ENCODE assay signal across 8 cellular contexts in genomic region chrX:153953342-153953830, GRCh38. TPM values are rescaled to one million over a fixed set of nuclear protein-coding genes. Genes with fewer than 3 reads are reported as not detected.
DNase-seq lines count a peak whose midpoint lies in the region; ATAC-seq, FAIRE-seq and TF ChIP-seq lines count a peak whose summit lies in the region.

No MANE protein-coding gene starts in this region.

- TF ChIP-seq EP300 in H1 (IDR thresholded peaks at IDR 0.05; ENCODE audit: borderline replicate concordance in 1 of 2, low read depth in 2 of 2, low read length in 2 of 2) = no peak

- CTCF ChIA-PET in H1 (lab: Charles Lee; ENCODE audit: partially characterized antibody) = interaction anchor here (0.6 to 11.1 kb wide), 5 partner anchors 8 to 112 kb away, joined by 3 to 272 read pairs (median 3); partner anchors contain the start of genes ARHGAP4 and NAA10

- H2BK12ac ChIP-seq in H1 (ENCODE audit: low read depth, low read length) = no peak overlapping the region

- H3K79me2 ChIP-seq in H1 (ENCODE audit: control insufficient read depth in 1 of 2, insufficient read depth in 2 of 2, low read length in 2 of 2) = no peaks in the 10 kb centered on the region

- no peaks in the 10 kb centered on the region for H3K79me1 ChIP-seq in H1 (ENCODE audit: low read depth, low read length)

- no peak overlapping the region for H4K8ac ChIP-seq in H1 (ENCODE audit: extremely low read depth, insufficient read depth, low read length)

- no peak overlapping the region for H3K56ac ChIP-seq in H1 (replicated peaks; ENCODE audit: insufficient read length, low read depth, low read length)

- intact Hi-C loops in mucosa of descending colon (cut with DNase I, micrococcal nuclease) = loop anchor here in 1 of 2 donors (10.0 kb wide), 1 partner anchor 189 kb away; the partner anchor contains the start of gene PLXNB3

- H2AK5ac ChIP-seq in H1 (ENCODE audit: low read depth, low read length) = no peak overlapping the region

- POLR2A ChIA-PET in H1 (lab: Charles Lee; ENCODE audit: partially characterized antibody) = interaction anchor here (1.0 to 1.4 kb wide), 3 partner anchors 14 to 19 kb away, joined by 3 to 4 read pairs (median 3); partner anchors contain the start of genes HCFC1 and TMEM187

- H4K5ac ChIP-seq in H1 (ENCODE audit: insufficient read length, low read depth, low read length) = no peak overlapping the region

- 56% methylated on average over 9 of the region's 33 CpGs; no CpG with 5 or more reads in 1 of the 2 experiments for WGBS in H1 (ENCODE audit: extremely low coverage in 1 of 2, insufficient coverage in 1 of 2, insufficient read length in 1 of 2, insufficient replicate concordance in 2 of 2, low coverage in 1 of 2, low lambda C conversion rate in 2 of 2, missing lambda C conversion rate in 1 of 2), 2 experiments

- H3K23me2 ChIP-seq in H1 (ENCODE audit: low read depth, low read length) = no peaks in the 10 kb centered on the region

- H3K27ac ChIP-seq in H1 (ENCODE audit: low read depth, low read length) = no peak overlapping the region; the same call in 1 of the 2 replicates

- no peaks in the 10 kb centered on the region for H3K9me3 ChIP-seq in H1 (ENCODE audit: insufficient read depth in 2 of 2, low read depth in 1 of 2, low read length in 1 of 2)
- no peaks in the 10 kb centered on the region for H3K9me3 ChIP-seq in mucosa of descending colon

- no peak overlapping the region for H3K9ac ChIP-seq in H1 (replicated peaks in 1 of 4; ENCODE audit: extremely low read depth in 1 of 4, low read depth in 3 of 4, low read length in 3 of 4)

- no peak for FAIRE-seq in H1 (lab: Jason Lieb, UNC)

- TF ChIP-seq RAD21 in H1 (IDR thresholded peaks at IDR 0.05 in 1 of 2, conservative IDR thresholded peaks at IDR 0.05 in 1 of 2; ENCODE audit: low read depth in 2 of 2, low read length in 2 of 2) = peak; percentile 83 to 88

- DNase-seq in C1 segment of cervical spinal cord (lab: John Stamatoyannopoulos, UW) = peak in 10 of 14 donors; percentile 24 to 61 (median 40)
- DNase-seq in NCI-H2196 treated with DMSO at 0.1 percent for 48 hours (lab: John Stamatoyannopoulos, UW; ENCODE audit: unreplicated experiment) = peak; percentile 1
- DNase-seq in activated CD8-positive, alpha-beta memory T cell treated with anti-CD3 and anti-CD28 coated beads for 24 hours = peak; percentile 96
- DNase-seq in H1 (ENCODE audit: low read depth in 1 of 2, low spot score in 2 of 2) = peak in 1 of 2 experiments; percentile 91
- DNase-seq in mucosa of descending colon = peak; percentile 75 to 81 (median 78)
- peak; percentile 59 to 64 for DNase-seq in stimulated activated CD8-positive, alpha-beta memory T cell treated with anti-CD3 and anti-CD28 coated beads, Interleukin-7, amount 100 ng/mL, for 1 hour (ENCODE audit: low read depth in 2 of 2)

- H3K14ac ChIP-seq in H1 (ENCODE audit: insufficient read length) = no peak overlapping the region

- H3K4ac ChIP-seq in H1 (replicated peaks; ENCODE audit: insufficient read length, low read depth, low read length) = no peak overlapping the region

- H2BK5ac ChIP-seq in H1 (ENCODE audit: low read depth, low read length) = no peak overlapping the region

- no peak overlapping the region for H3K4me2 ChIP-seq in H1 (ENCODE audit: insufficient read depth in 1 of 2, low read depth in 2 of 2, low read length in 2 of 2)

- H3K36me3 ChIP-seq in H1 (ENCODE audit: control insufficient read depth in 2 of 4, insufficient read depth in 4 of 4, low read length in 3 of 4) (peaks cover 29 to 84% (median 57%) of the 10 kb centered on the region in 4 experiments; a peak in 7 of 8 replicates), mucosa of descending colon (ENCODE audit: low read depth) (no peaks in the 10 kb centered on the region)

- no peak overlapping the region for H2BK20ac ChIP-seq in H1 (ENCODE audit: low read length)

- H3K4me1 ChIP-seq in H1 (replicated peaks in 1 of 4; ENCODE audit: control insufficient read depth in 3 of 4, insufficient read depth in 4 of 4, low read length in 3 of 4) = peaks cover 0 to 5% (median 0%) of the 10 kb centered on the region in 4 experiments; a peak in 3 of 7 replicates
- no peaks in the 10 kb centered on the region for H3K4me1 ChIP-seq in mucosa of descending colon (ENCODE audit: low read depth)

- H4K20me1 ChIP-seq in H1 (replicated peaks in 1 of 2; ENCODE audit: control insufficient read depth in 1 of 2, insufficient read depth in 2 of 2, low read length in 2 of 2) = peaks cover 2 to 6% of the 10 kb centered on the region in 2 experiments

- no peak overlapping the region for H3K23ac ChIP-seq in H1 (ENCODE audit: insufficient read length)

- no peak overlapping the region for H3K18ac ChIP-seq in H1 (ENCODE audit: extremely low read depth, low read length)

- H2BK120ac ChIP-seq in H1 (replicated peaks; ENCODE audit: low read depth, low read length) = no peak overlapping the region

- H3K4me3 ChIP-seq in H1 (ENCODE audit: extremely low read depth in 1 of 4, insufficient read depth in 2 of 4, low read depth in 3 of 4, low read length in 4 of 4) = no peak overlapping the region
- H3K4me3 ChIP-seq in mucosa of descending colon = no peak overlapping the region

- no peak overlapping the region for H2BK15ac ChIP-seq in H1 (ENCODE audit: low read length)

- peak in 2 of 3 experiments; percentile 76 to 85; a peak in 3 of 4 replicates for TF ChIP-seq CTCF in H1 (IDR thresholded peaks at IDR 0.05; ENCODE audit: control extremely low read depth in 1 of 3, insufficient read depth in 1 of 3, low read depth in 1 of 3, low read length in 3 of 3)
- TF ChIP-seq CTCF in mucosa of descending colon (IDR thresholded peaks at IDR 0.05) = peak; percentile 90

- peak; percentile 47 for ATAC-seq in GM21360 (IDR thresholded peaks at IDR 0.05; ENCODE audit: unreplicated experiment)
- peak; percentile 88 for ATAC-seq in mucosa of descending colon
- no peak for ATAC-seq in HG02623 (IDR thresholded peaks at IDR 0.05; ENCODE audit: unreplicated experiment)

- H3K27me3 ChIP-seq in H1 (replicated peaks in 1 of 4; ENCODE audit: control insufficient read depth in 3 of 4, extremely low read depth in 1 of 4, insufficient read depth in 3 of 4, low read length in 3 of 4) = no peaks in the 10 kb centered on the region

- no peak overlapping the region for H4K91ac ChIP-seq in H1 (replicated peaks; ENCODE audit: insufficient read length, low read length)

- H2AFZ ChIP-seq in H1 (ENCODE audit: low read length) = no peak overlapping the region

- 0 out of 3 replicates have a peak, but pooled peaks of 1 of the 2 experiments have one; percentile 32 for TF ChIP-seq POLR2A in H1 (IDR thresholded peaks at IDR 0.05; ENCODE audit: control extremely low read depth in 1 of 2, low read depth in 2 of 2, low read length in 2 of 2)

RNA-seq across cellular contexts. Expression of gene RENBP, which starts 8.9 kb away (rescaled TPM):
- total RNA-seq in H1 (2021; fragmentation: NEBNext Ultra II Directional; extraction: Animal tissue kit (Norgen Biotek cat#: 25700)) = 11.9 and 12.4 TPM in 2 replicates
- 21.8 and 26.5 TPM in 2 replicates for polyA plus RNA-seq in H1 (2011; rRNA removed)
- 27.0 TPM for polyA plus RNA-seq in H1 (2011; cell fraction: cytosol; rRNA removed)
- 34.6 TPM for polyA plus RNA-seq in H1 (2011; cell fraction: nucleus; rRNA removed)
- 10.0 to 21.2 TPM (median 17.8 TPM) in 4 replicates for polyA plus RNA-seq in H1 (2012, experiment 1 of 2)
- polyA plus RNA-seq in H1 (2012, experiment 2 of 2) = 7.8 TPM
- polyA plus RNA-seq in H1 (2013, experiment 1 of 2) = 6.4 TPM
- polyA plus RNA-seq in H1 (2013, experiment 2 of 2) = 4.9 TPM
- 5.5 and 9.2 TPM in 2 replicates for polyA minus RNA-seq in H1 (2011; rRNA and poly(A)+ RNA removed)
- polyA minus RNA-seq in H1 (2011; cell fraction: cytosol; rRNA and poly(A)+ RNA removed) = 4.0 TPM
- polyA minus RNA-seq in H1 (2011; cell fraction: nucleus; rRNA and poly(A)+ RNA removed) = 6.6 TPM
- 10 to 100 TPM in 2 of 3 donors, 1 to 10 TPM in 1; 3.5 to 21.2 (median 10.2) TPM for total RNA-seq in mucosa of descending colon

RNA-seq across cellular contexts. Expression of gene HCFC1, which starts 18.2 kb away (rescaled TPM):
- 117 and 120 TPM in 2 replicates for total RNA-seq in H1 (2021; fragmentation: NEBNext Ultra II Directional; extraction: Animal tissue kit (Norgen Biotek cat#: 25700))
- 24.9 and 44.8 TPM in 2 replicates for polyA plus RNA-seq in H1 (2011; rRNA removed)
- polyA plus RNA-seq in H1 (2011; cell fraction: cytosol; rRNA removed) = 19.1 TPM
- polyA plus RNA-seq in H1 (2011; cell fraction: nucleus; rRNA removed) = 58.3 TPM
- polyA plus RNA-seq in H1 (2012, experiment 1 of 2) = 68.3 to 93.0 TPM (median 82.4 TPM) in 4 replicates
- polyA plus RNA-seq in H1 (2012, experiment 2 of 2) = 84.1 TPM
- polyA plus RNA-seq in H1 (2013, experiment 1 of 2) = 56.8 TPM
- 47.2 TPM for polyA plus RNA-seq in H1 (2013, experiment 2 of 2)
- polyA minus RNA-seq in H1 (2011; rRNA and poly(A)+ RNA removed) = 20.7 TPM in 2 replicates
- polyA minus RNA-seq in H1 (2011; cell fraction: cytosol; rRNA and poly(A)+ RNA removed) = 67.4 TPM
- polyA minus RNA-seq in H1 (2011; cell fraction: nucleus; rRNA and poly(A)+ RNA removed) = 37.2 TPM
- 10 to 100 TPM; 36.3 to 56.5 (median 48.2) TPM for total RNA-seq in mucosa of descending colon

RNA-seq across cellular contexts. Expression of gene NAA10, which starts 18.5 kb away (rescaled TPM):
- 98.1 and 98.8 TPM in 2 replicates for total RNA-seq in H1 (2021; fragmentation: NEBNext Ultra II Directional; extraction: Animal tissue kit (Norgen Biotek cat#: 25700))
- 80.4 and 119 TPM in 2 replicates for polyA plus RNA-seq in H1 (2011; rRNA removed)
- 119 TPM for polyA plus RNA-seq in H1 (2011; cell fraction: cytosol; rRNA removed)
- polyA plus RNA-seq in H1 (2011; cell fraction: nucleus; rRNA removed) = 118 TPM
- 97.2 to 140 TPM (median 123 TPM) in 4 replicates for polyA plus RNA-seq in H1 (2012, experiment 1 of 2)
- 131 TPM for polyA plus RNA-seq in H1 (2012, experiment 2 of 2)
- 119 TPM for polyA plus RNA-seq in H1 (2013, experiment 1 of 2)
- polyA plus RNA-seq in H1 (2013, experiment 2 of 2) = 110 TPM
- polyA minus RNA-seq in H1 (2011; rRNA and poly(A)+ RNA removed) = 52.7 and 54.6 TPM in 2 replicates
- polyA minus RNA-seq in H1 (2011; cell fraction: cytosol; rRNA and poly(A)+ RNA removed) = 42.9 TPM
- 50.2 TPM for polyA minus RNA-seq in H1 (2011; cell fraction: nucleus; rRNA and poly(A)+ RNA removed)
- 10 to 100 TPM; 52.2 to 72.3 (median 68.9) TPM for total RNA-seq in mucosa of descending colon

RNA-seq across cellular contexts. Expression of gene TMEM187, which starts 19.2 kb away (rescaled TPM):
- 2.7 and 5.0 TPM in 2 replicates for total RNA-seq in H1 (2021; fragmentation: NEBNext Ultra II Directional; extraction: Animal tissue kit (Norgen Biotek cat#: 25700))
- 14.5 and 16.2 TPM in 2 replicates for polyA plus RNA-seq in H1 (2011; rRNA removed)
- 9.8 TPM for polyA plus RNA-seq in H1 (2011; cell fraction: cytosol; rRNA removed)
- polyA plus RNA-seq in H1 (2011; cell fraction: nucleus; rRNA removed) = 11.4 TPM
- 3.3 to 5.5 TPM (median 4.3 TPM) in 4 replicates for polyA plus RNA-seq in H1 (2012, experiment 1 of 2)
- polyA plus RNA-seq in H1 (2012, experiment 2 of 2) = 4.9 TPM
- 5.0 TPM for polyA plus RNA-seq in H1 (2013, experiment 1 of 2)
- 5.3 TPM for polyA plus RNA-seq in H1 (2013, experiment 2 of 2)
- 5.1 and 5.4 TPM in 2 replicates for polyA minus RNA-seq in H1 (2011; rRNA and poly(A)+ RNA removed)
- polyA minus RNA-seq in H1 (2011; cell fraction: cytosol; rRNA and poly(A)+ RNA removed) = 2.9 TPM
- polyA minus RNA-seq in H1 (2011; cell fraction: nucleus; rRNA and poly(A)+ RNA removed) = 3.2 TPM
- 1 to 10 TPM; 4.8 to 7.9 (median 7.8) TPM for total RNA-seq in mucosa of descending colon

RNA-seq across cellular contexts. Expression of gene ARHGAP4, which starts 27.3 kb away (rescaled TPM):
- total RNA-seq in H1 (2021; fragmentation: NEBNext Ultra II Directional; extraction: Animal tissue kit (Norgen Biotek cat#: 25700)) = 25.9 and 26.0 TPM in 2 replicates
- polyA plus RNA-seq in H1 (2011; rRNA removed) = 23.9 and 42.4 TPM in 2 replicates
- polyA plus RNA-seq in H1 (2011; cell fraction: cytosol; rRNA removed) = 27.6 TPM
- 149 TPM for polyA plus RNA-seq in H1 (2011; cell fraction: nucleus; rRNA removed)
- polyA plus RNA-seq in H1 (2012, experiment 1 of 2) = 10.6 to 29.1 TPM (median 24.4 TPM) in 4 replicates
- polyA plus RNA-seq in H1 (2012, experiment 2 of 2) = 21.7 TPM
- polyA plus RNA-seq in H1 (2013, experiment 1 of 2) = 27.8 TPM
- 26.3 TPM for polyA plus RNA-seq in H1 (2013, experiment 2 of 2)
- 9.9 and 11.1 TPM in 2 replicates for polyA minus RNA-seq in H1 (2011; rRNA and poly(A)+ RNA removed)
- 32.3 TPM for polyA minus RNA-seq in H1 (2011; cell fraction: cytosol; rRNA and poly(A)+ RNA removed)
- 31.3 TPM for polyA minus RNA-seq in H1 (2011; cell fraction: nucleus; rRNA and poly(A)+ RNA removed)
- 10 to 100 TPM; 35.0 to 47.8 (median 36.7) TPM for total RNA-seq in mucosa of descending colon
